ENCODE assay signal across 8 cellular contexts in genomic region chr11:14249121-14249963, GRCh38.
A peak's percentile ranks its signal among the peaks of the same experiment; 100 is the strongest.
DNase-seq lines count a peak whose midpoint lies in the region; ATAC-seq, FAIRE-seq and TF ChIP-seq lines count a peak whose summit lies in the region.

No MANE protein-coding gene starts in this region.

- no peak overlapping the region for H3K4me2 ChIP-seq in DOHH2 (ENCODE audit: low read length)

- H3K27me3 Mint-ChIP-seq in activated T-cell treated with anti-CD3 and anti-CD28 coated beads, Interleukin-2, amount 50 U/mL, for 24 hours: no peaks in the 10 kb centered on the region
- H3K27me3 Mint-ChIP-seq in nephron progenitor cell (ENCODE audit: low read depth, poor library complexity): peaks cover 3% of the 10 kb centered on the region

- H3K9me3 ChIP-seq in DOHH2 (ENCODE audit: control insufficient read depth, insufficient read depth, low read length) (no peaks in the 10 kb centered on the region), esophagus squamous epithelium (no peaks in the 10 kb centered on the region)

- H3K9me3 Mint-ChIP-seq in activated T-cell treated with anti-CD3 and anti-CD28 coated beads, Interleukin-2, amount 50 U/mL, for 24 hours: no peaks in the 10 kb centered on the region
- H3K9me3 Mint-ChIP-seq in nephron progenitor cell: no peaks in the 10 kb centered on the region

- no peaks in the 10 kb centered on the region for H4K20me1 ChIP-seq in DOHH2 (ENCODE audit: control insufficient read depth, insufficient read depth, low read depth, low read length)

- no peak overlapping the region for H3K27ac ChIP-seq in DOHH2 (ENCODE audit: low read depth, low read length)
- H3K27ac ChIP-seq in esophagus squamous epithelium: no peak overlapping the region

- ATAC-seq in stimulated activated naive CD8-positive, alpha-beta T cell treated with anti-CD3 and anti-CD28 coated beads, Interleukin-15, Interleukin-2, amounts not matched to agents 100 U/mL and 50 U/mL, for 24 hours: peak; percentile 38
- ATAC-seq in HG02884 (IDR thresholded peaks at IDR 0.05; ENCODE audit: unreplicated experiment): no peak

- FAIRE-seq in HTR-8/SVneo (lab: Jason Lieb, UNC): no peak

- H3K36me3 Mint-ChIP-seq in activated T-cell treated with anti-CD3 and anti-CD28 coated beads, Interleukin-2, amount 50 U/mL, for 24 hours (ENCODE audit: low read depth): no peaks in the 10 kb centered on the region
- peaks cover 11% of the 10 kb centered on the region for H3K36me3 Mint-ChIP-seq in nephron progenitor cell (ENCODE audit: low read depth)

- DNase-seq in HTR-8/SVneo (ENCODE audit: insufficient read length, low spot score) (peak; percentile 49), OCI-M1 (lab: John Stamatoyannopoulos, UW) (peak; percentile 68), esophagus squamous epithelium (lab: John Stamatoyannopoulos, UW) (no peak), nephron progenitor cell (peak; percentile 75)
- peak; percentile 78 for DNase-seq in activated T-cell treated with anti-CD3 and anti-CD28 coated beads, Interleukin-2, amount 50 U/mL, for 24 hours
- peak; percentile 72 for DNase-seq in stimulated activated naive CD8-positive, alpha-beta T cell treated with anti-CD3 and anti-CD28 coated beads, Interleukin-15, Interleukin-2, amounts not matched to agents 100 U/mL and 50 U/mL, for 24 hours

- H3K4me3 ChIP-seq in DOHH2 (ENCODE audit: low read length) (no peak overlapping the region), esophagus squamous epithelium (no peak overlapping the region)

- H3K9me2 ChIP-seq in DOHH2 (replicated peaks; ENCODE audit: control insufficient read depth, low read length): no peaks in the 10 kb centered on the region

- no peaks in the 10 kb centered on the region for H3K79me2 ChIP-seq in DOHH2 (ENCODE audit: control insufficient read depth, low read length)

- H3K36me3 ChIP-seq in DOHH2 (ENCODE audit: control insufficient read depth, low read length) (no peaks in the 10 kb centered on the region), esophagus squamous epithelium (no peaks in the 10 kb centered on the region)

- intact Hi-C loops in esophagus squamous epithelium (cut with DNase I): loop anchor here (5.0 to 10.0 kb wide), 2 partner anchors 292 to 475 kb away; no protein-coding TSS in a partner anchor

- no peak for TF ChIP-seq POLR2A in esophagus squamous epithelium (IDR thresholded peaks at IDR 0.05)

- TF ChIP-seq CTCF in DOHH2 (IDR thresholded peaks at IDR 0.05; ENCODE audit: low read depth, low read length, poor library complexity, severe bottlenecking) (peak; percentile 91), esophagus squamous epithelium (IDR thresholded peaks at IDR 0.05) (peak; percentile 80 to 94 (median 85)), nephron progenitor cell (IDR thresholded peaks at IDR 0.05) (peak; percentile 92)

- 31 to 32% methylated on average over 10 of the region's 10 CpGs for WGBS in esophagus squamous epithelium, 2 donors

- H3K4me1 Mint-ChIP-seq in activated T-cell treated with anti-CD3 and anti-CD28 coated beads, Interleukin-2, amount 50 U/mL, for 24 hours (ENCODE audit: low read depth): peaks cover 19% of the 10 kb centered on the region
- H3K4me1 Mint-ChIP-seq in nephron progenitor cell: peaks cover 32% of the 10 kb centered on the region

- no peak overlapping the region for H3K27ac Mint-ChIP-seq in activated T-cell treated with anti-CD3 and anti-CD28 coated beads, Interleukin-2, amount 50 U/mL, for 24 hours
- H3K27ac Mint-ChIP-seq in nephron progenitor cell: no peak overlapping the region

- no peaks in the 10 kb centered on the region for H3F3A ChIP-seq in DOHH2 (ENCODE audit: control insufficient read depth, insufficient read depth)

- peaks cover 20% of the 10 kb centered on the region; the same call in 1 of the 2 replicates for H3K27me3 ChIP-seq in DOHH2 (ENCODE audit: control insufficient read depth, low read length)
- peaks cover 0 to 22% (median 0%) of the 10 kb centered on the region in 4 donors for H3K27me3 ChIP-seq in esophagus squamous epithelium

- no peaks in the 10 kb centered on the region for H3K4me1 ChIP-seq in DOHH2 (ENCODE audit: control insufficient read depth, low read length)
- peaks cover 0 to 26% (median 12%) of the 10 kb centered on the region in 3 donors for H3K4me1 ChIP-seq in esophagus squamous epithelium

- H3K4me3 Mint-ChIP-seq in activated T-cell treated with anti-CD3 and anti-CD28 coated beads, Interleukin-2, amount 50 U/mL, for 24 hours: no peak overlapping the region
- no peak overlapping the region for H3K4me3 Mint-ChIP-seq in nephron progenitor cell
